ENCODE assay signal across 18 cellular contexts in the genomic region with DNA sequence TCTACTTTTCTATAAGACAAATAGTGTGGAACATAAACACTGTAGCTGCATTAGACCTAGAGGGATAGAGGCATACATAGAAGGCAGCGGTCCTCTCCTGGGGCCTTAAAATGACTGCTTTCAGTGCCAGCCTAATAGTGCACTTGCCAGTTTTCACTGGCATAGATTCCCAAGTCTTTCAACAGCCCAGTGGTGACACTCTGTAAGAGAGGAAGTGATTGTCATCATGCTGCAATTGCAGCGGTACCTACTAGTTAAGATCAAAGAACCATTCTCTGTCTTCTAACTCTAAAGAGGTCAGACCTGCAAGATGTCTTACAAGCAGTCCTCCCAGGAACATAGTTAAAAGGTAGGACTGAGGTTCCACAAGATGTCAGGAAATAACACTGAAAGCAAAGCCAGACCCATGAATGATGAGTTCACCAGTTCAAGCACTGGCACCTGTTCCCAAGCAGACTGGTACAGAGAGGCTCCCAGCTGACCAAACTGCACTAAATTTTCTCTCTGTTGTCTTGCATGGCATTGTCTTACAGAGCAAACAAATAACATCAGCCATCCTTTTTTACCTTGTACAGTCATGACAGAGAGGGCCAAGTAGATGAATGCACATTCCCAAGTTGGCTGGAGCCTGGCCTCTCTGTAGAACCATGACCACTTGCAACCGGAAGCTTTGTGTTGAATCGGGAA.
"Had no signal": no experiment of that assay in that cellular context is flagged by ENCODE, and none has a peak within 500 bp of the region (broad histone marks: within the 10 kb centered on the region; RNA-seq: fewer than 3 reads in every experiment).

No MANE protein-coding gene starts in this region.

- H3K9me3 Mint-ChIP-seq: activated CD4-positive, alpha-beta memory T cell treated with anti-CD3 and anti-CD28 coated beads, Interleukin-2, amount 10 ng/mL, durations not matched to agents 7 days and 5 days; activated T-cell treated with anti-CD3 and anti-CD28 coated beads, Interleukin-2, amount 50 U/mL, for 4 hours; endodermal cell; memory B cell; nephron; WTC11 had no signal

- H3K27ac Mint-ChIP-seq: activated CD4-positive, alpha-beta memory T cell treated with anti-CD3 and anti-CD28 coated beads, Interleukin-2, amount 10 ng/mL, durations not matched to agents 7 days and 5 days; endodermal cell; memory B cell; nephron; WTC11 had no signal

- ATAC-seq: activated T-cell treated with anti-CD3 and anti-CD28 coated beads, Interleukin-2, amount 50 U/mL, for 4 hours; gastrocnemius medialis; WTC11 had no signal

- H3K4me3 Mint-ChIP-seq: activated CD4-positive, alpha-beta memory T cell treated with anti-CD3 and anti-CD28 coated beads, Interleukin-2, amount 10 ng/mL, durations not matched to agents 7 days and 5 days; activated T-cell treated with anti-CD3 and anti-CD28 coated beads, Interleukin-2, amount 50 U/mL, for 4 hours; endodermal cell; memory B cell; nephron; WTC11 had no signal

- H3K27me3 Mint-ChIP-seq: activated CD4-positive, alpha-beta memory T cell treated with anti-CD3 and anti-CD28 coated beads, Interleukin-2, amount 10 ng/mL, durations not matched to agents 7 days and 5 days; memory B cell had no signal

- DNase-seq: activated CD4-positive, alpha-beta memory T cell treated with anti-CD3 and anti-CD28 coated beads, Interleukin-2, amount 10 ng/mL, durations not matched to agents 7 days and 5 days; activated CD4-positive, alpha-beta T cell treated with anti-CD3 and anti-CD28 coated beads for 4 hours; activated effector memory CD4-positive, alpha-beta T cell treated with Interleukin-2 at 50 U/mL for 16 hours; activated naive CD4-positive, alpha-beta T cell treated with anti-CD3 and anti-CD28 coated beads, Interleukin-2, amount 50 U/mL, for 16 hours; activated T-cell treated with anti-CD3 and anti-CD28 coated beads, Interleukin-2, amount 50 U/mL, for 4 hours; dorsolateral prefrontal cortex; endodermal cell; gastrocnemius medialis; heart right ventricle; left cardiac atrium; nucleus accumbens; posterior cingulate gyrus; retina; stimulated activated CD4-positive, alpha-beta T cell treated with anti-CD3 and anti-CD28 coated beads, Interleukin-15, amount 100 ng/mL, for 24 hours; stimulated activated CD4-positive, alpha-beta T cell treated with anti-CD3 and anti-CD28 coated beads, Interleukin-4, amount 100 ng/mL, for 24 hours had no signal

- H3K36me3 Mint-ChIP-seq: WTC11 had no signal

- H3K4me1 Mint-ChIP-seq: activated CD4-positive, alpha-beta memory T cell treated with anti-CD3 and anti-CD28 coated beads, Interleukin-2, amount 10 ng/mL, durations not matched to agents 7 days and 5 days had no signal
